In genomic region chr3:138351916-138352555, GRCh38 we compare ENCODE assay signal across 34 cellular contexts. TPM values are rescaled to one million over a fixed set of nuclear protein-coding genes. Genes with fewer than 3 reads are reported as not detected.
DNase-seq lines count a peak whose midpoint lies in the region; ATAC-seq, FAIRE-seq and TF ChIP-seq lines count a peak whose summit lies in the region.
"Had no signal": no experiment of that assay in that cellular context is flagged by ENCODE, and none has a peak within 500 bp of the region (broad histone marks: within the 10 kb centered on the region; RNA-seq: fewer than 3 reads in every experiment).

No MANE protein-coding gene starts in this region.

- POLR2A ChIA-PET in AG04450 (lab: Yijun Ruan, JAX), result no interaction called here

- H3K4me3 ChIP-seq in AG04450 (ENCODE audit: low read depth, low read length) (no peak overlapping the region), astrocyte (ENCODE audit: insufficient read depth, low read depth, low read length) (no peak overlapping the region), right cardiac atrium (ENCODE audit: low read length) (no peak overlapping the region), sigmoid colon (no peak overlapping the region)
- H3K4me3 ChIP-seq: prostate gland had no signal

- ATAC-seq in right cardiac atrium, result peak; percentile 14 to 22
- ATAC-seq in HG02623 (IDR thresholded peaks at IDR 0.05; ENCODE audit: unreplicated experiment), result no peak
- ATAC-seq in GM19035 (IDR thresholded peaks at IDR 0.05; ENCODE audit: unreplicated experiment), result no peak
- ATAC-seq: activated CD4-positive, alpha-beta T cell treated with anti-CD3 and anti-CD28 coated beads for 36 hours; activated CD8-positive, alpha-beta T cell treated with anti-CD3 and anti-CD28 coated beads, Interleukin-2, amount 10 ng/mL, durations not matched to agents 7 days and 5 days; activated naive CD4-positive, alpha-beta T cell treated with anti-CD3 and anti-CD28 coated beads, Interleukin-2, amount 50 U/mL, for 72 hours; CD8-positive, alpha-beta T cell; PC-3 had no signal

- H3K36me3 ChIP-seq in astrocyte (ENCODE audit: insufficient read depth, low read length) (no peaks in the 10 kb centered on the region), sigmoid colon (peaks cover 0 to 12% (median 0%) of the 10 kb centered on the region in 4 donors)
- H3K36me3 ChIP-seq: prostate gland had no signal

- peak overlapping the region; percentile 21 for H3K4me3 Mint-ChIP-seq in astrocyte (ENCODE audit: unreplicated experiment)
- H3K4me3 Mint-ChIP-seq: activated CD4-positive, alpha-beta T cell treated with anti-CD3 and anti-CD28 coated beads for 36 hours; activated CD8-positive, alpha-beta T cell treated with anti-CD3 and anti-CD28 coated beads, Interleukin-2, amount 10 ng/mL, durations not matched to agents 7 days and 5 days; CD8-positive, alpha-beta T cell had no signal

- H3K27me3 Mint-ChIP-seq in astrocyte (ENCODE audit: low read depth, unreplicated experiment), result no peaks in the 10 kb centered on the region

- no peak for DNase-seq in AG04450 (ENCODE audit: low read depth, low spot score)
- DNase-seq in astrocyte (ENCODE audit: low read depth), result no peak
- DNase-seq in right cardiac atrium, result no peak
- DNase-seq in sigmoid colon, result peak; percentile 22
- DNase-seq in CD1c-positive myeloid dendritic cell (ENCODE audit: extremely low spot score), result no peak
- DNase-seq in cortex of kidney (lab: John Stamatoyannopoulos, UW), result no peak
- DNase-seq: 8988T; activated CD4-positive, alpha-beta T cell treated with anti-CD3 and anti-CD28 coated beads for 36 hours; activated CD8-positive, alpha-beta T cell treated with anti-CD3 and anti-CD28 coated beads, Interleukin-2, amount 10 ng/mL, durations not matched to agents 7 days and 5 days; aorta; caudate nucleus; CD8-positive, alpha-beta T cell; DMS 273 treated with DMSO at 0.1 percent for 48 hours; kidney; naive B cell; NCI-H1092; NCI-H187 treated with DMSO at 0.1 percent for 48 hours; NCI-H2171 treated with DMSO at 0.1 percent for 48 hours; NCI-H526; NK-92 treated with Interleukin-12 subunit alpha and Interleukin-12 subunit beta, amount 100 ng/mL, for 24 hours; PC-3; SHP77; stimulated activated CD4-positive, alpha-beta T cell treated with anti-CD3 and anti-CD28 coated beads, Interleukin-2, amount 100 ng/mL, for 48 hours had no signal

- 79% methylated on average over 5 of the region's 5 CpGs for WGBS in right cardiac atrium
- WGBS in sigmoid colon, 2 donors, result 95 to 97% methylated on average over 5 of the region's 5 CpGs

- TF ChIP-seq CTCF in AG04450 (IDR thresholded peaks at IDR 0.05; ENCODE audit: low read depth, low read length), result no peak
- no peak for TF ChIP-seq CTCF in astrocyte (IDR thresholded peaks at IDR 0.05; ENCODE audit: insufficient read depth, low read depth, low read length)
- no peak for TF ChIP-seq CTCF in sigmoid colon (IDR thresholded peaks at IDR 0.05)

- H3K4me1 ChIP-seq in astrocyte (ENCODE audit: insufficient read depth, low read length) (peaks cover 11% of the 10 kb centered on the region), right cardiac atrium (ENCODE audit: control insufficient read depth, insufficient read depth, low read length) (peaks cover 15% of the 10 kb centered on the region), sigmoid colon (peaks cover 0 to 41% (median 29%) of the 10 kb centered on the region in 4 donors)
- H3K4me1 ChIP-seq: prostate gland had no signal

- no peak overlapping the region for H3K27ac Mint-ChIP-seq in astrocyte (ENCODE audit: unreplicated experiment)
- H3K27ac Mint-ChIP-seq: activated CD4-positive, alpha-beta T cell treated with anti-CD3 and anti-CD28 coated beads for 36 hours; activated CD8-positive, alpha-beta T cell treated with anti-CD3 and anti-CD28 coated beads, Interleukin-2, amount 10 ng/mL, durations not matched to agents 7 days and 5 days; activated naive CD4-positive, alpha-beta T cell treated with anti-CD3 and anti-CD28 coated beads, Interleukin-2, amount 50 U/mL, for 72 hours; activated T-helper 2 cell treated with anti-CD3 and anti-CD28 coated beads, Interferon-gamma antibody, Interleukin-2, Interleukin-4, amounts not matched to agents 10 μg/mL and 5 μg/mL and 100 μg/mL, durations not matched to agents 14 hours and 24 hours and 36 hours; CD8-positive, alpha-beta T cell had no signal

- CTCF ChIA-PET in AG04450 (lab: Charles Lee), result interaction anchor here (1.7 to 2.5 kb wide), 3 partner anchors 65 to 564 kb away, joined by 6 to 14 read pairs (median 7); no protein-coding TSS in a partner anchor

- H3K9ac ChIP-seq in astrocyte (ENCODE audit: low read length), result no peak overlapping the region

- H4K20me1 ChIP-seq in astrocyte (ENCODE audit: insufficient read depth, low read length), result peaks cover 29% of the 10 kb centered on the region

- H3K9me3 ChIP-seq in AG04450 (ENCODE audit: control insufficient read depth, insufficient read depth, low read length) (no peaks in the 10 kb centered on the region), astrocyte (ENCODE audit: insufficient read depth, low read depth, low read length) (no peaks in the 10 kb centered on the region), right cardiac atrium (ENCODE audit: control insufficient read depth, low read length) (no peaks in the 10 kb centered on the region), sigmoid colon (no peaks in the 10 kb centered on the region)
- H3K9me3 ChIP-seq: prostate gland had no signal

- no peak for FAIRE-seq in astrocyte (lab: Jason Lieb, UNC)
- FAIRE-seq: G401.6, kidney had no signal

- no peak for TF ChIP-seq EP300 in sigmoid colon (IDR thresholded peaks at IDR 0.05)

- H3K36me3 Mint-ChIP-seq in astrocyte (ENCODE audit: low read depth, unreplicated experiment), result peaks cover 6% of the 10 kb centered on the region
- H3K36me3 Mint-ChIP-seq: CD8-positive, alpha-beta T cell had no signal

- H3K9me3 Mint-ChIP-seq in astrocyte (ENCODE audit: unreplicated experiment), result no peaks in the 10 kb centered on the region
- H3K9me3 Mint-ChIP-seq: CD8-positive, alpha-beta T cell had no signal

- TF ChIP-seq POLR2A in sigmoid colon (IDR thresholded peaks at IDR 0.05), result no peak

- no peak overlapping the region for H3K4me2 ChIP-seq in astrocyte (ENCODE audit: low read length)

- intact Hi-C loops in right cardiac atrium (cut with DNase I) (no loop called here), sigmoid colon (cut with DNase I) (no loop called here)

- no peak overlapping the region for H2AFZ ChIP-seq in astrocyte (ENCODE audit: low read depth, low read length)

- H3K27ac ChIP-seq in AG04450 (ENCODE audit: low read depth, low read length), result peak overlapping the region; percentile 39
- no peak overlapping the region for H3K27ac ChIP-seq in astrocyte (ENCODE audit: low read depth, low read length)
- peak overlapping the region; percentile 74 for H3K27ac ChIP-seq in right cardiac atrium (ENCODE audit: low read length)
- H3K27ac ChIP-seq in sigmoid colon, result no peak overlapping the region
- H3K27ac ChIP-seq: prostate gland had no signal

- peaks cover 4% of the 10 kb centered on the region for H3K79me2 ChIP-seq in astrocyte (ENCODE audit: insufficient read depth, low read length)

- peaks cover 13% of the 10 kb centered on the region for H3K4me1 Mint-ChIP-seq in astrocyte (ENCODE audit: low read depth, unreplicated experiment)

- no peaks in the 10 kb centered on the region for H3K27me3 ChIP-seq in AG04450 (ENCODE audit: control insufficient read depth, insufficient read depth, low read length)
- H3K27me3 ChIP-seq in astrocyte (ENCODE audit: insufficient read depth, low read length), result no peaks in the 10 kb centered on the region
- no peaks in the 10 kb centered on the region for H3K27me3 ChIP-seq in right cardiac atrium (ENCODE audit: control insufficient read depth, insufficient read depth)
- no peaks in the 10 kb centered on the region for H3K27me3 ChIP-seq in sigmoid colon

RNA-seq across cellular contexts. Expression of gene MRAS, which starts 3.7 kb away (rescaled TPM):
- polyA plus RNA-seq in AG04450 (2011; rRNA removed) (58.3 and 59.1 TPM in 2 replicates), right cardiac atrium (184 TPM), sigmoid colon (10 to 100 TPM in 1 of 3 donors, 1 to 10 TPM in 2; 3.5 to 14.8 (median 7.2) TPM)
- 45.8 and 60.2 TPM in 2 replicates for polyA minus RNA-seq in AG04450 (2011; rRNA and poly(A)+ RNA removed)
- total RNA-seq in astrocyte (55.4 and 81.8 TPM in 2 replicates), right cardiac atrium (100 to 1,000 TPM; 244 to 374 (median 303) TPM), sigmoid colon (10 to 100 TPM; 24.4 to 36.8 (median 30.0) TPM)
- total RNA-seq: activated CD8-positive, alpha-beta T cell treated with anti-CD3 and anti-CD28 coated beads, Interleukin-2, amount 10 ng/mL, durations not matched to agents 7 days and 5 days; activated T-helper 2 cell treated with anti-CD3 and anti-CD28 coated beads, Interferon-gamma antibody, Interleukin-2, Interleukin-4, amounts not matched to agents 10 μg/mL and 5 μg/mL and 100 μg/mL, durations not matched to agents 14 hours and 24 hours and 36 hours; CD8-positive, alpha-beta T cell had no signal

RNA-seq across cellular contexts. Expression of gene NME9, which starts 22.4 kb away (rescaled TPM):
- polyA plus RNA-seq in AG04450 (2011; rRNA removed), result 0.19 TPM in 1 of 2 replicates, not detected in the other
- polyA minus RNA-seq in AG04450 (2011; rRNA and poly(A)+ RNA removed), result 0.22 TPM in 1 of 2 replicates, not detected in the other
- total RNA-seq in astrocyte, result 0.54 and 0.62 TPM in 2 replicates
- total RNA-seq in right cardiac atrium, result under 1 TPM in 2 of 4 donors, not detected in 2; 0.17 to 0.35 TPM
- 0.09 TPM for polyA plus RNA-seq in right cardiac atrium
- not detected for total RNA-seq in sigmoid colon
- polyA plus RNA-seq in sigmoid colon, result under 1 TPM in 1 of 3 donors, not detected in 2; 0.23 TPM
- total RNA-seq: activated CD8-positive, alpha-beta T cell treated with anti-CD3 and anti-CD28 coated beads, Interleukin-2, amount 10 ng/mL, durations not matched to agents 7 days and 5 days; dermis microvascular lymphatic vessel endothelial cell; fibroblast of lung; glomerular endothelial cell; H4 had no signal
- polyA plus RNA-seq: fibroblast of lung, mammary epithelial cell had no signal

Comparison
In these comparisons a context has a peak if more than half of its experiments do, and no peak if none do; other contexts are left out.
1. H3K27ac ChIP-seq: peak in AG04450 (single experiment) and right cardiac atrium (single experiment); none in astrocyte (single experiment) and sigmoid colon (0 of 4).
2. ATAC-seq: peak in right cardiac atrium (2 of 2); none in HG02623 (single experiment) and GM19035 (single experiment).